In the genomic region with DNA sequence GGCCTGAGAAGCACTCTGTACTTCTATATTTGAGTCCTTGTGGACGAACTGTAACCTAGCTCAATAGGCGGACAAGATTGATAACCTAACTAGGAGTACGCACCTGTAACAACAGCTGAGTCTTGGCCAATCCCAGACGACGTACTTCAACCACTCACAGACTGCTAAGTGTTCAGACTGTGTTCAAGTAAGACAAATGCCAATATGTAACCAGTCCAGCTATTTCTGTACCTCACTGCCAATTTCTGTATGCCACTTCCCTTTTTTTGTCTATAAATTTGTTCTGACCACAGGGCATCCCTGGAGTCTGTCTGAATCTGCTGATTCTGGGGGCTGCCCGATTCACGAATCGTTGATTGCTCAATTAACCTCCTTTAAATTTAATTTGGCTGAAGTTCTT, we compare ENCODE assay signal across 11 cellular contexts. TPM values are rescaled to one million over a fixed set of nuclear protein-coding genes. Genes with fewer than 3 reads are reported as not detected.
DNase-seq lines count a peak whose midpoint lies in the region; ATAC-seq and TF ChIP-seq lines count a peak whose summit lies in the region.
"Had no signal": no experiment of that assay in that cellular context is flagged by ENCODE, and none has a peak within 500 bp of the region (broad histone marks: within the 10 kb centered on the region; RNA-seq: fewer than 3 reads in every experiment).

No MANE protein-coding gene starts in this region.

- ATAC-seq in GM19025 (IDR thresholded peaks at IDR 0.05; ENCODE audit: low read depth, unreplicated experiment) (peak; percentile 63), HG02610 (IDR thresholded peaks at IDR 0.05; ENCODE audit: unreplicated experiment) (peak; percentile 69), HG03469 (IDR thresholded peaks at IDR 0.05; ENCODE audit: unreplicated experiment) (peak; percentile 74), PC-3 (no peak)
- peak; percentile 43 for ATAC-seq in stimulated activated memory B cell treated with anti-CD40 and anti-IgM and Interleukin-4, amounts not matched to agents 10 μg/mL and 1 μg/mL and 100 μg/mL, for 72 hours

- H3F3A ChIP-seq in PC-3 (ENCODE audit: low read length, unreplicated experiment) = no peaks in the 10 kb centered on the region

- no peak overlapping the region for H2AFZ ChIP-seq in PC-3 (ENCODE audit: low read length)

- POLR2A ChIA-PET in PC-3 (lab: Charles Lee; ENCODE audit: unreplicated experiment) = no interaction called here

- no peaks in the 10 kb centered on the region for H3K9me2 ChIP-seq in PC-3 (replicated peaks; ENCODE audit: low read length)

- no peaks in the 10 kb centered on the region for H3K36me3 ChIP-seq in PC-3 (ENCODE audit: low read depth, low read length)
- H3K36me3 ChIP-seq: suprapubic skin had no signal

- H3K9ac ChIP-seq in PC-3 (ENCODE audit: low read length) = no peak overlapping the region

- H3K4me1 Mint-ChIP-seq in stimulated activated memory B cell treated with anti-CD40 and anti-IgM and Interleukin-4, amounts not matched to agents 10 μg/mL and 1 μg/mL and 100 μg/mL, for 72 hours = peaks cover 16% of the 10 kb centered on the region
- H3K4me1 Mint-ChIP-seq: central memory CD8-positive, alpha-beta T cell had no signal

- no peak overlapping the region for H3K4me3 ChIP-seq in PC-3 (ENCODE audit: low read length)
- H3K4me3 ChIP-seq: suprapubic skin had no signal

- no peaks in the 10 kb centered on the region for H3K9me3 ChIP-seq in PC-3 (ENCODE audit: low read length)
- H3K9me3 ChIP-seq: suprapubic skin had no signal

- CTCF ChIA-PET in PC-3 (lab: Charles Lee) = no interaction called here

- no peaks in the 10 kb centered on the region for H3K4me1 ChIP-seq in PC-3 (ENCODE audit: insufficient read depth, low read length)
- H3K4me1 ChIP-seq: suprapubic skin had no signal

- no peaks in the 10 kb centered on the region for H3K36me3 Mint-ChIP-seq in stimulated activated memory B cell treated with anti-CD40 and anti-IgM and Interleukin-4, amounts not matched to agents 10 μg/mL and 1 μg/mL and 100 μg/mL, for 72 hours

- no peaks in the 10 kb centered on the region for H3K9me3 Mint-ChIP-seq in stimulated activated memory B cell treated with anti-CD40 and anti-IgM and Interleukin-4, amounts not matched to agents 10 μg/mL and 1 μg/mL and 100 μg/mL, for 72 hours
- H3K9me3 Mint-ChIP-seq: central memory CD8-positive, alpha-beta T cell had no signal

- no peak for DNase-seq in DMS 273 (lab: John Stamatoyannopoulos, UW; ENCODE audit: unreplicated experiment)
- no peak for DNase-seq in NK-92 (lab: John Stamatoyannopoulos, UW; ENCODE audit: unreplicated experiment)
- no peak for DNase-seq in PC-3
- DNase-seq: GOT3, NCI-H69 had no signal

- no peak for TF ChIP-seq CTCF in PC-3 (conservative IDR thresholded peaks at IDR 0.05; ENCODE audit: low read depth, low read length)

- H3K79me2 ChIP-seq in PC-3 (ENCODE audit: low read length) = no peaks in the 10 kb centered on the region

- no peaks in the 10 kb centered on the region for H3K27me3 ChIP-seq in PC-3 (ENCODE audit: low read length)
- H3K27me3 ChIP-seq: suprapubic skin had no signal

- H3K4me2 ChIP-seq in PC-3 (ENCODE audit: low read length) = no peak overlapping the region

- intact Hi-C loops in PC-3 (cut with micrococcal nuclease) = no loop called here

- no TSS peak for BruUV-seq in PC-3 (replicated peaks; lab: Mats Ljungman, UMichigan)

- no peaks in the 10 kb centered on the region for H4K20me1 ChIP-seq in PC-3 (ENCODE audit: low read length)

- H3K27ac ChIP-seq in PC-3 (ENCODE audit: low read length) = no peak overlapping the region
- H3K27ac ChIP-seq: suprapubic skin had no signal

- H3K27ac Mint-ChIP-seq in stimulated activated memory B cell treated with anti-CD40 and anti-IgM and Interleukin-4, amounts not matched to agents 10 μg/mL and 1 μg/mL and 100 μg/mL, for 72 hours = no peak overlapping the region

- no peak overlapping the region for H3K4me3 Mint-ChIP-seq in stimulated activated memory B cell treated with anti-CD40 and anti-IgM and Interleukin-4, amounts not matched to agents 10 μg/mL and 1 μg/mL and 100 μg/mL, for 72 hours
- H3K4me3 Mint-ChIP-seq: central memory CD8-positive, alpha-beta T cell had no signal

- no peaks in the 10 kb centered on the region for H3K27me3 Mint-ChIP-seq in stimulated activated memory B cell treated with anti-CD40 and anti-IgM and Interleukin-4, amounts not matched to agents 10 μg/mL and 1 μg/mL and 100 μg/mL, for 72 hours
- H3K27me3 Mint-ChIP-seq: central memory CD8-positive, alpha-beta T cell had no signal

RNA-seq across cellular contexts. Expression of a gene that starts 32.2 kb away (rescaled TPM):
- 14.9 and 15.3 TPM in 2 replicates for total RNA-seq in PC-3 (2014; rRNA removed)

RNA-seq across cellular contexts. Expression of a gene that starts 59.0 kb away (rescaled TPM):
- 7.8 and 9.5 TPM in 2 replicates for total RNA-seq in PC-3 (2014; rRNA removed)
